ENCODE assay signal across 38 cellular contexts in the genomic region with DNA sequence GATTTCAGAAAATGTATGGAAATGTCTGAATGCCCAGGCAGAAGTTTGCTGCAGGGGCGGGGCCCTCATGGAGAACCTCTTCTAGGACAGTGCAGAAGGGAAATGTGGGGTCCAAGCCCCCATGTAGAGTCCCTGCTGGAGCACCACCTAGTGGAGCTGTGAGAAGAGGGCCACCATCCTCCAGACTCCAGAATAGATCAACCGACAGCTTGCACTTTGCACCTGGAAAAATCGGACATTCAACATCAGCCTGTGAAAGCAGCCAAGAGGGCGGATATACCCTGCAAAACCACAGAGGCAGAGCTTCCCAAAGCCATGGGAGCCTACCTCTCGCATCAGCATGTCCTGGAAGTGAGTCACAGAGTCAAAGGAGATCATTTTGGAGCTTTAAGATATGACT. TPM values are rescaled to one million over a fixed set of nuclear protein-coding genes. Genes with fewer than 3 reads are reported as not detected.
"Had no signal": no experiment of that assay in that cellular context is flagged by ENCODE, and none has a peak within 500 bp of the region (broad histone marks: within the 10 kb centered on the region; RNA-seq: fewer than 3 reads in every experiment).

No MANE protein-coding gene starts in this region.

- H3K36me3 ChIP-seq: MG63 had no signal

- H3K4me3 ChIP-seq: MG63 had no signal

- DNase-seq: Karpas-422, Kasumi-1, MG63, MM.1S, MV-4-11, NCI-H1048, NCI-H1092, NCI-H1092 treated with DMSO at 0.1 percent for 48 hours, NCI-H1105, NCI-H1105 treated with DMSO at 0.1 percent for 48 hours, NCI-H1417, NCI-H1417 treated with DMSO at 0.1 percent for 48 hours, NCI-H1436, NCI-H1436 treated with DMSO at 0.1 percent for 48 hours, NCI-H146, NCI-H1694, NCI-H1694 treated with DMSO at 0.1 percent for 48 hours, NCI-H187, NCI-H187 treated with DMSO at 0.1 percent for 48 hours, NCI-H1930, NCI-H2029, NCI-H2029 treated with DMSO at 0.1 percent for 48 hours, NCI-H2081, NCI-H2081 treated with DMSO at 0.1 percent for 48 hours, NCI-H2107, NCI-H2171, NCI-H2171 treated with DMSO at 0.1 percent for 48 hours, NCI-H2227 treated with DMSO at 0.1 percent for 48 hours, NCI-H226, NCI-H345, NCI-H446 treated with DMSO at 0.1 percent for 48 hours, NCI-H510A, NCI-H510A treated with DMSO at 0.1 percent for 48 hours, NCI-H524 had no signal

RNA-seq across cellular contexts. Expression of a gene that starts 14.3 kb away (rescaled TPM):
- total RNA-seq: LHCN-M2, MCF 10A had no signal

RNA-seq across cellular contexts. Expression of a gene that starts 16.9 kb away (rescaled TPM):
- total RNA-seq: LHCN-M2, M059J, MCF 10A, NCI-H460 had no signal
